8 cellular contexts compared by ENCODE assay signal in the genomic region with DNA sequence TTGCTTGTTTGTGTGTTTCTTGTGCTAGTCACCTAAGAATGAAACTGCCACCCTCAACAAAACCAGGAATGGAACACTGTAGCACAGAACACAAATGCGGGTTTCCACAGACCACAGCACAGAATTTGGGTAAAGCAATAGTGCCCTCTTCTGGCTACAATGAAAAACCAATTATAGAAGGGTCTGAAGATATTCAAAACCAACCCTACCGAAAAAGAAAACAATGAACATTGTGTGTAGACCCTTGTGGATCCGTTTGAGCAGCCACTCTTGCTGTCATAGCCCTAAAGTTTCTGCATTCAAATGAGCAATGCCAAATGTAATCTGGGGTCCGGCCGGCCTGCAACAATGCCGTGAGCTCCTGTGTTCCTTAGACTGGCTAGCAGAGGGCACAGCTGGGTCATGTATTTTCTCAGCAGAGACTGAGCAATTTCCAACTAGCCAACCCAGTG. TPM values are rescaled to one million over a fixed set of nuclear protein-coding genes. Genes with fewer than 3 reads are reported as not detected.
DNase-seq lines count a peak whose midpoint lies in the region; ATAC-seq and TF ChIP-seq lines count a peak whose summit lies in the region.

No MANE protein-coding gene starts in this region.

- H2AK5ac ChIP-seq in trophoblast cell (ENCODE audit: low read length), result no peak overlapping the region

- H3K18ac ChIP-seq in trophoblast cell (ENCODE audit: low read length), result no peak overlapping the region

- H3K36me3 Mint-ChIP-seq in activated CD4-positive, alpha-beta memory T cell treated with anti-CD3 and anti-CD28 coated beads, Interleukin-2, amount 10 ng/mL, durations not matched to agents 7 days and 5 days (ENCODE audit: low read depth), result no peaks in the 10 kb centered on the region

- no peak overlapping the region for H3K4ac ChIP-seq in trophoblast cell (ENCODE audit: low read depth, low read length)

- no peak overlapping the region for H2BK5ac ChIP-seq in trophoblast cell (ENCODE audit: low read depth, low read length, poor library complexity)

- POLR2A ChIA-PET in A673 (lab: Charles Lee; ENCODE audit: low non-redundant PET), result no interaction called here
- POLR2A ChIA-PET in activated CD4-positive, alpha-beta memory T cell treated with anti-CD3 and anti-CD28 coated beads, Interleukin-2, amount 10 ng/mL, durations not matched to agents 7 days and 5 days (lab: Charles Lee), result interaction anchor here (1.3 kb wide), 1 partner anchor 9 kb away, joined by 3 read pairs; a partner anchor contains a TSS

- no peak overlapping the region for H3K23ac ChIP-seq in trophoblast cell (ENCODE audit: low read length)

- peak overlapping the region; percentile 80 for H4K91ac ChIP-seq in trophoblast cell (ENCODE audit: low read depth, low read length)

- DNase-seq in A673 (ENCODE audit: low spot score) (peak; percentile 75), G401 (ENCODE audit: low spot score) (peak; percentile 79), NCI-H446 (lab: John Stamatoyannopoulos, UW) (peak; percentile 53 to 81), globus pallidus (ENCODE audit: low spot score) (peak; percentile 70), trophoblast cell (peak; percentile 65 to 86)
- peak; percentile 42 for DNase-seq in activated CD4-positive, alpha-beta memory T cell treated with anti-CD3 and anti-CD28 coated beads, Interleukin-2, amount 10 ng/mL, durations not matched to agents 7 days and 5 days
- DNase-seq in activated CD4-positive, CD25-positive, alpha-beta regulatory T cell treated with anti-CD3 and anti-CD28 coated beads, Interleukin-2, amount 50 U/mL, for 72 hours, result no peak

- no peak overlapping the region for H2BK120ac ChIP-seq in trophoblast cell (ENCODE audit: insufficient read depth, low read length, poor library complexity)

- H3K27ac Mint-ChIP-seq in activated CD4-positive, alpha-beta memory T cell treated with anti-CD3 and anti-CD28 coated beads, Interleukin-2, amount 10 ng/mL, durations not matched to agents 7 days and 5 days, result no peak overlapping the region

- BruUV-seq in A673 (replicated peaks; lab: Mats Ljungman, UMichigan), result no TSS peak

- H3K79me1 ChIP-seq in trophoblast cell (ENCODE audit: low read length), result peaks cover 9% of the 10 kb centered on the region

- peak; percentile 70 for ATAC-seq in HG02884 (IDR thresholded peaks at IDR 0.05; ENCODE audit: unreplicated experiment)

- peaks cover 9% of the 10 kb centered on the region for H3K27me3 ChIP-seq in A673 (replicated peaks; ENCODE audit: insufficient read depth, low read depth, low read length, poor library complexity)
- no peaks in the 10 kb centered on the region for H3K27me3 ChIP-seq in trophoblast cell (ENCODE audit: insufficient read depth, low read length)

- H4K8ac ChIP-seq in trophoblast cell (ENCODE audit: low read depth, low read length), result no peak overlapping the region

- no peaks in the 10 kb centered on the region for H3K9me3 ChIP-seq in A673 (ENCODE audit: low read depth, low read length, poor library complexity, severe bottlenecking)
- no peaks in the 10 kb centered on the region for H3K9me3 ChIP-seq in trophoblast cell (ENCODE audit: insufficient read depth, low read depth, low read length)

- no peak overlapping the region for H3K4me3 Mint-ChIP-seq in activated CD4-positive, alpha-beta memory T cell treated with anti-CD3 and anti-CD28 coated beads, Interleukin-2, amount 10 ng/mL, durations not matched to agents 7 days and 5 days

- H3K27ac ChIP-seq in A673 (ENCODE audit: low read depth, low read length, poor library complexity, severe bottlenecking), result no peak overlapping the region
- H3K27ac ChIP-seq in trophoblast cell (ENCODE audit: low read depth, low read length), result no peak overlapping the region

- H2BK12ac ChIP-seq in trophoblast cell (ENCODE audit: low read length), result no peak overlapping the region

- intact Hi-C loops in A673 (cut with micrococcal nuclease; ENCODE audit: unreplicated experiment), result loop anchor here (1.0 to 10.0 kb wide), 4 partner anchors 354 to 1058 kb away; no protein-coding TSS in a partner anchor

- H3K4me2 ChIP-seq in trophoblast cell (ENCODE audit: low read length), result no peak overlapping the region

- peaks cover 1% of the 10 kb centered on the region for H3K79me2 ChIP-seq in trophoblast cell (ENCODE audit: control insufficient read depth, insufficient read depth, low read length, poor library complexity)

- no peaks in the 10 kb centered on the region for H3K9me3 Mint-ChIP-seq in activated CD4-positive, alpha-beta memory T cell treated with anti-CD3 and anti-CD28 coated beads, Interleukin-2, amount 10 ng/mL, durations not matched to agents 7 days and 5 days

- in situ Hi-C loops in G401 (cut with HindIII; ENCODE audit: low sequenced_read_pairs), result no loop called here

- CTCF ChIA-PET in A673 (lab: Charles Lee), result interaction anchor here (1.1 kb wide), 1 partner anchor 1058 kb away, joined by 3 read pairs; no protein-coding TSS in a partner anchor
- CTCF ChIA-PET in activated CD4-positive, alpha-beta memory T cell treated with anti-CD3 and anti-CD28 coated beads, Interleukin-2, amount 10 ng/mL, durations not matched to agents 7 days and 5 days (lab: Charles Lee), result interaction anchor here (1.0 to 1.8 kb wide), 9 partner anchors 8 to 747 kb away, joined by 3 to 12 read pairs (median 4); a partner anchor contains a TSS

- no peak overlapping the region for H3K14ac ChIP-seq in trophoblast cell (ENCODE audit: low read length)

- H2AFZ ChIP-seq in trophoblast cell (ENCODE audit: insufficient read depth, low read length, poor library complexity), result no peak overlapping the region

- no peak overlapping the region for H4K12ac ChIP-seq in trophoblast cell (ENCODE audit: low read depth, low read length)

- H3K27me3 Mint-ChIP-seq in activated CD4-positive, alpha-beta memory T cell treated with anti-CD3 and anti-CD28 coated beads, Interleukin-2, amount 10 ng/mL, durations not matched to agents 7 days and 5 days, result peaks cover 20% of the 10 kb centered on the region

- whole genome bisulfite sequencing in trophoblast cell (ENCODE audit: extremely low coverage, insufficient coverage, insufficient read length), result no CpG with 5 or more reads among the region's 6 CpGs

- H3K4me3 ChIP-seq in A673 (ENCODE audit: low read depth, low read length, poor library complexity, severe bottlenecking), result no peak overlapping the region
- no peak overlapping the region for H3K4me3 ChIP-seq in trophoblast cell (ENCODE audit: low read depth, low read length)

- H3K36me3 ChIP-seq in A673 (ENCODE audit: insufficient read depth, low read length, poor library complexity, severe bottlenecking), result no peaks in the 10 kb centered on the region
- no peaks in the 10 kb centered on the region for H3K36me3 ChIP-seq in trophoblast cell (ENCODE audit: control insufficient read depth in 1 of 2, insufficient read depth in 2 of 2, low read length in 2 of 2)

- peaks cover 1% of the 10 kb centered on the region for H3K4me1 Mint-ChIP-seq in activated CD4-positive, alpha-beta memory T cell treated with anti-CD3 and anti-CD28 coated beads, Interleukin-2, amount 10 ng/mL, durations not matched to agents 7 days and 5 days

- TF ChIP-seq CTCF in A673 (conservative IDR thresholded peaks at IDR 0.05; ENCODE audit: low read depth, low read length), result peak; percentile 74

- no peak overlapping the region for H3K9ac ChIP-seq in trophoblast cell (ENCODE audit: low read length)

- H3K4me1 ChIP-seq in A673 (ENCODE audit: insufficient read depth, low read length, poor library complexity, severe bottlenecking) (no peaks in the 10 kb centered on the region), trophoblast cell (ENCODE audit: control insufficient read depth in 1 of 2, insufficient read depth in 2 of 2, low read length in 2 of 2) (peaks cover 1 to 4% of the 10 kb centered on the region in 2 experiments)

RNA-seq across cellular contexts. Expression of a gene that starts 8.3 kb away (rescaled TPM):
- 6.3 and 7.9 TPM in 2 replicates for total RNA-seq in A673 (2021)
- total RNA-seq in G401 (2014; rRNA removed; shearing (Covaris generic)), result 36.4 and 59.3 TPM in 2 replicates
- under 1 TPM; 0.43 to 0.73 TPM for total RNA-seq in activated CD4-positive, alpha-beta memory T cell treated with anti-CD3 and anti-CD28 coated beads, Interleukin-2, amount 10 ng/mL, durations not matched to agents 7 days and 5 days
- 143 and 145 TPM in 2 replicates for polyA plus RNA-seq in trophoblast cell (2013)

RNA-seq across cellular contexts. Expression of a gene that starts 36.2 kb away (rescaled TPM):
- 65.3 TPM in 2 replicates for total RNA-seq in A673 (2021)
- total RNA-seq in G401 (2014; rRNA removed; shearing (Covaris generic)), result 661 and 662 TPM in 2 replicates
- 10 to 100 TPM; 86.7 to 87.6 TPM for total RNA-seq in activated CD4-positive, alpha-beta memory T cell treated with anti-CD3 and anti-CD28 coated beads, Interleukin-2, amount 10 ng/mL, durations not matched to agents 7 days and 5 days
- 56.0 and 58.6 TPM in 2 replicates for polyA plus RNA-seq in trophoblast cell (2013)
